8 cellular contexts compared by ENCODE assay signal in the genomic region with DNA sequence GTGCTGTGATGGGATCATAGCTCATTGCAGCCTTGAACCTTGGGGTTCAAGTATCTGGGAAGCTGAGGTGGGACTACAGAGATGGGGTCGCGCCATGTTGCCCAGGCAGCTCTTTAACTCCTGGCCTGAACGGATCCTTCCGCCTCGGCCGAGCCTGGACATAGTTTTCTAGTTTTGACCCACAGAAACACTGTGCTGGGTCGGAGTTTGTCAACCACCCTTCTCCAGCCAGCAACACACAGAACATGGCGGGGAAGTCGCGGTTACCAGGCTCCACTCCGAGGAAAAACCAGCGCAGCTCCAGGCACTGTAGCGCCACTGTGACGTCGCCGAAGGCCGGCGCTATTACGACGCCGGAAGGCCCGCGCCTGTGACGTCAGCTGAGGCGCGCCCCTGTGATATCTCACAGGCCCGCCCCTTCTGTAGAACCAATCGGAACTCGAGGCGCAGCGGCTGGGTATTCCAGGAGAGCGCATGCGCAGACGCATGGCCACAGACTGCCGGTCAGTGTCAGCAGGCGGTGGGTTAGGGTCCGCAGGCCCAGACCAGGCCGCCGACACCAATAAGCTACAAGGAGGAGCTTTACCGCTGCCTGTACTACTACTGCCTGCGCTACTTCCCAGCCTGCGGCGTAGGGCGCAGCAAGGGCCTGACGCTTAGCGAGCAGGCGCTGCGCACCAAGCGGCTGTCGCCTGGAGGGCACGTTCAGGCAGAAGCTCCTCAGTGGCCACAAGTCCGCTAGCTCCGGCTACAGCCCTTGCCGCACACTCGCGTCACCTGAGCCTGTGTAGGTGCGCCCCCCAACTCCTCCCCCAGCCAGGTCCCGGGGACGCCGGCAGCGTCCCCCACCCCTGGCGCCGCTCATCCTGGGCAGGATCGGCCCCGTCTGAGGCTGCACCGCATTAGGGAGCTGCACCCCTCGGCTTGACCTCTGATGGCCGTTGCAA.
DNase-seq lines count a peak whose midpoint lies in the region; ATAC-seq and TF ChIP-seq lines count a peak whose summit lies in the region.

No MANE protein-coding gene starts in this region.

- H3K27ac Mint-ChIP-seq in CD4-positive, alpha-beta T cell: peak overlapping the region; percentile 100
- peak overlapping the region; percentile 93 for H3K27ac Mint-ChIP-seq in activated CD4-positive, alpha-beta memory T cell treated with anti-CD3 and anti-CD28 coated beads, Interleukin-2, amount 10 ng/mL, durations not matched to agents 7 days and 5 days

- H3K27me3 Mint-ChIP-seq in CD4-positive, alpha-beta T cell: no peaks in the 10 kb centered on the region
- no peaks in the 10 kb centered on the region for H3K27me3 Mint-ChIP-seq in activated CD4-positive, alpha-beta memory T cell treated with anti-CD3 and anti-CD28 coated beads, Interleukin-2, amount 10 ng/mL, durations not matched to agents 7 days and 5 days

- POLR2A ChIA-PET in CD4-positive, alpha-beta T cell (lab: Charles Lee): interaction anchor here (0.6 to 3.0 kb wide), 30 partner anchors 13 to 1590 kb away, joined by 3 to 49 read pairs (median 6); a partner anchor contains a TSS
- POLR2A ChIA-PET in activated CD4-positive, alpha-beta memory T cell treated with anti-CD3 and anti-CD28 coated beads, Interleukin-2, amount 10 ng/mL, durations not matched to agents 7 days and 5 days (lab: Charles Lee): interaction anchor here (0.7 to 2.1 kb wide), 18 partner anchors 10 to 1827 kb away, joined by 3 to 23 read pairs (median 8); a partner anchor contains a TSS

- no peaks in the 10 kb centered on the region for H3K27me3 ChIP-seq in CD4-positive, alpha-beta T cell (ENCODE audit: control insufficient read depth, insufficient read depth, low read length)
- H3K27me3 ChIP-seq in lower lobe of right lung (ENCODE audit: low read depth): no peaks in the 10 kb centered on the region

- CTCF ChIA-PET in CD4-positive, alpha-beta T cell (lab: Charles Lee): interaction anchor here (0.6 to 1.5 kb wide), 6 partner anchors 29 to 351 kb away, joined by 3 to 5 read pairs (median 4); a partner anchor contains a TSS
- CTCF ChIA-PET in activated CD4-positive, alpha-beta memory T cell treated with anti-CD3 and anti-CD28 coated beads, Interleukin-2, amount 10 ng/mL, durations not matched to agents 7 days and 5 days (lab: Charles Lee): interaction anchor here (0.6 to 1.8 kb wide), 6 partner anchors 13 to 461 kb away, joined by 3 to 8 read pairs (median 4); no protein-coding TSS in a partner anchor

- H3K27ac ChIP-seq in CD4-positive, alpha-beta T cell (ENCODE audit: low read depth, low read length): peak overlapping the region; percentile 86
- peak overlapping the region; percentile 98 for H3K27ac ChIP-seq in lower lobe of right lung

- peaks cover 7% of the 10 kb centered on the region for H3K36me3 Mint-ChIP-seq in CD4-positive, alpha-beta T cell (ENCODE audit: low read depth)
- peaks cover 2% of the 10 kb centered on the region for H3K36me3 Mint-ChIP-seq in activated CD4-positive, alpha-beta memory T cell treated with anti-CD3 and anti-CD28 coated beads, Interleukin-2, amount 10 ng/mL, durations not matched to agents 7 days and 5 days (ENCODE audit: low read depth)

- no peak for TF ChIP-seq CTCF in CD4-positive, alpha-beta T cell (IDR thresholded peaks at IDR 0.05)
- TF ChIP-seq CTCF in lower lobe of right lung (IDR thresholded peaks at IDR 0.05): peak; percentile 33

- peak overlapping the region; percentile 82 for H3K4me3 ChIP-seq in lower lobe of right lung

- H3K4me1 ChIP-seq in lower lobe of right lung: peaks cover 18% of the 10 kb centered on the region

- peaks cover 22% of the 10 kb centered on the region for H3K4me1 Mint-ChIP-seq in CD4-positive, alpha-beta T cell (ENCODE audit: low read depth)
- peaks cover 15% of the 10 kb centered on the region for H3K4me1 Mint-ChIP-seq in activated CD4-positive, alpha-beta memory T cell treated with anti-CD3 and anti-CD28 coated beads, Interleukin-2, amount 10 ng/mL, durations not matched to agents 7 days and 5 days

- peak; percentile 91 to 95 (median 94) for DNase-seq in CD4-positive, alpha-beta T cell
- peak; percentile 99 for DNase-seq in NCI-H82 (lab: John Stamatoyannopoulos, UW)
- peak; percentile 97 for DNase-seq in activated CD4-positive, alpha-beta memory T cell treated with anti-CD3 and anti-CD28 coated beads, Interleukin-2, amount 10 ng/mL, durations not matched to agents 7 days and 5 days
- peak; percentile 100 for DNase-seq in ecto neural progenitor cell (ENCODE audit: low spot score)
- DNase-seq in lower lobe of right lung: peak; percentile 99
- DNase-seq in stimulated activated CD4-positive, alpha-beta T cell treated with anti-CD3 and anti-CD28 coated beads, TNF-alpha, amount 100 ng/mL, for 24 hours (ENCODE audit: low read depth in 3 of 3): peak; percentile 93 to 96 (median 94)

- no peaks in the 10 kb centered on the region for H3K9me3 ChIP-seq in CD4-positive, alpha-beta T cell (ENCODE audit: control insufficient read depth, low read length)
- H3K9me3 ChIP-seq in lower lobe of right lung: no peaks in the 10 kb centered on the region

- peak; percentile 92 for ATAC-seq in CD4-positive, alpha-beta T cell (ENCODE audit: poor library complexity)
- ATAC-seq in GM19397 (IDR thresholded peaks at IDR 0.05; ENCODE audit: unreplicated experiment): peak; percentile 98
- ATAC-seq in HG03571 (IDR thresholded peaks at IDR 0.05; ENCODE audit: unreplicated experiment): peak; percentile 96
- peak; percentile 99 for ATAC-seq in lower lobe of right lung

- H3K9me3 Mint-ChIP-seq in CD4-positive, alpha-beta T cell: no peaks in the 10 kb centered on the region
- no peaks in the 10 kb centered on the region for H3K9me3 Mint-ChIP-seq in activated CD4-positive, alpha-beta memory T cell treated with anti-CD3 and anti-CD28 coated beads, Interleukin-2, amount 10 ng/mL, durations not matched to agents 7 days and 5 days

- H3K4me3 Mint-ChIP-seq in CD4-positive, alpha-beta T cell: peak overlapping the region; percentile 97
- peak overlapping the region; percentile 85 for H3K4me3 Mint-ChIP-seq in activated CD4-positive, alpha-beta memory T cell treated with anti-CD3 and anti-CD28 coated beads, Interleukin-2, amount 10 ng/mL, durations not matched to agents 7 days and 5 days

- intact Hi-C loops in CD4-positive, alpha-beta T cell (cut with DNase I, micrococcal nuclease): loop anchor here (1.0 to 10.0 kb wide), 13 partner anchors 81 to 1699 kb away; a partner anchor contains a TSS
- intact Hi-C loops in lower lobe of right lung (cut with DNase I): no loop called here

- no peaks in the 10 kb centered on the region for H3K36me3 ChIP-seq in lower lobe of right lung

Comparison
In these comparisons a context has a peak if more than half of its experiments do, and no peak if none do; other contexts are left out.
1. Peak in every context shown above with its lines: DNase-seq, ATAC-seq, H3K4me3 ChIP-seq and H3K27ac ChIP-seq.